33 cellular contexts compared by ENCODE assay signal in genomic region chr12:81543621-81544139, GRCh38.
"Had no signal": no experiment of that assay in that cellular context is flagged by ENCODE, and none has a peak within 500 bp of the region (broad histone marks: within the 10 kb centered on the region; RNA-seq: fewer than 3 reads in every experiment).

No MANE protein-coding gene starts in this region.

- DNase-seq: activated B cell treated with CpG ODN at 0.5 μM for 24 hours; activated CD4-positive, alpha-beta memory T cell treated with anti-CD3 and anti-CD28 coated beads for 36 hours; activated CD4-positive, alpha-beta T cell treated with anti-CD3 and anti-CD28 coated beads for 4 hours; activated CD4-positive, alpha-beta T cell treated with anti-CD3 and anti-CD28 coated beads, Interleukin-2, amount 10 ng/mL, durations not matched to agents 24 days and 14 days; activated CD4-positive, alpha-beta T cell treated with anti-CD3 and anti-CD28 coated beads, Interleukin-2, amount 50 U/mL, for 1 hour; activated CD4-positive, alpha-beta T cell treated with anti-CD3 and anti-CD28 coated beads, Interleukin-2, amount 50 U/mL, for 4 hours; activated CD4-positive, CD25-positive, alpha-beta regulatory T cell treated with anti-CD3 and anti-CD28 coated beads, Interleukin-2, amount 50 U/mL, for 72 hours; activated CD8-positive, alpha-beta memory T cell treated with anti-CD3 and anti-CD28 coated beads, Interleukin-2, amount 50 U/mL, for 4 hours; activated CD8-positive, alpha-beta T cell treated with anti-CD3 and anti-CD28 coated beads for 36 hours; activated effector memory CD4-positive, alpha-beta T cell treated with anti-CD3 and anti-CD28 coated beads, Interleukin-2, amount 50 U/mL, for 16 hours; activated gamma-delta T cell treated with Interleukin-2 at 50 U/mL for 16 hours; activated naive CD4-positive, alpha-beta T cell; activated naive CD4-positive, alpha-beta T cell treated with anti-CD3 and anti-CD28 coated beads for 36 hours; activated naive CD4-positive, alpha-beta T cell treated with anti-CD3 and anti-CD28 coated beads, Interleukin-2, amount 50 U/mL, for 16 hours; activated naive CD8-positive, alpha-beta T cell treated with anti-CD3 and anti-CD28 coated beads for 36 hours; activated T-cell treated with anti-CD3 and anti-CD28 coated beads for 4 hours; activated T-cell treated with anti-CD3 and anti-CD28 coated beads, Interleukin-2, amount 50 U/mL, for 1 hour; activated T-cell treated with anti-CD3 and anti-CD28 coated beads, Interleukin-2, amount 50 U/mL, for 4 hours; activated T-cell treated with anti-CD3 and anti-CD28 coated beads, Interleukin-2, amount 50 U/mL, for 72 hours; adrenal gland; amniotic stem cell; aorta; caudate nucleus; cerebellar nuclear complex; colonic mucosa; T-helper 2 cell; T-helper 9 cell had no signal

- H3K36me3 ChIP-seq: adrenal gland, cardiac muscle cell, colonic mucosa had no signal

- H3K9me3 ChIP-seq: adrenal gland, colonic mucosa had no signal

- H3K27me3 ChIP-seq: adrenal gland, cardiac muscle cell, colonic mucosa had no signal

- FAIRE-seq: astrocyte, bronchial epithelial cell, TTC549 had no signal

- ATAC-seq: activated CD8-positive, alpha-beta T cell treated with anti-CD3 and anti-CD28 coated beads for 36 hours; activated naive CD4-positive, alpha-beta T cell treated with anti-CD3 and anti-CD28 coated beads, Interleukin-2, amount 50 U/mL, for 72 hours; activated T-cell treated with anti-CD3 and anti-CD28 coated beads, Interleukin-2, amount 50 U/mL, for 4 hours; activated T-cell treated with anti-CD3 and anti-CD28 coated beads, Interleukin-2, amount 50 U/mL, for 72 hours; activated T-helper 17 cell treated with anti-CD3 and anti-CD28 coated beads, Interleukin-2, amount 50 U/mL, for 72 hours had no signal

- H3K4me3 ChIP-seq: adrenal gland, cardiac muscle cell, colonic mucosa had no signal

- H3K27ac ChIP-seq: adrenal gland, cardiac muscle cell, colonic mucosa had no signal

- H3K4me1 ChIP-seq: adrenal gland, colonic mucosa had no signal
